Comparison of ENCODE assay signal across 8 cellular contexts in genomic region chr15:68229386-68230156, GRCh38. TPM values are rescaled to one million over a fixed set of nuclear protein-coding genes. Genes with fewer than 3 reads are reported as not detected.
A peak's percentile ranks its signal among the peaks of the same experiment; 100 is the strongest.
DNase-seq lines count a peak whose midpoint lies in the region; ATAC-seq lines count a peak whose summit lies in the region.

Gene CLN6 (minus strand): TSS chr15:68229728. CDS start chr15:68229584, 144 bp downstream.

- ATAC-seq in GM21381 (IDR thresholded peaks at IDR 0.05; ENCODE audit: unreplicated experiment): peak; percentile 74

- DNase-seq in COR-L47 (lab: John Stamatoyannopoulos, UW) (peak; percentile 72), HUDEP-2 (lab: John Stamatoyannopoulos, UW; ENCODE audit: unreplicated experiment in 76 of 76) (peak in 73 of 76 experiments; percentile 5 to 93 (median 71)), OCI-M1 (lab: John Stamatoyannopoulos, UW) (peak; percentile 89), activated T-cell treated with anti-CD3 and anti-CD28 coated beads for 4 hours (peak; percentile 70), epithelial cell of prostate (ENCODE audit: low read depth, low spot score) (no peak), mucosa of gallbladder (ENCODE audit: low spot score) (peak; percentile 76)
- DNase-seq in stimulated activated CD8-positive, alpha-beta memory T cell treated with anti-CD3 and anti-CD28 coated beads, Interleukin-4, amount 100 ng/mL, for 24 hours (ENCODE audit: low read depth): peak; percentile 86

- peak within 1 kb of the TSS; percentile 44 for H3K27ac ChIP-seq in epithelial cell of prostate

RNA-seq across cellular contexts. Expression of gene CLN6, which starts in this region (rescaled TPM):
- 25.7 TPM for total RNA-seq in mucosa of gallbladder
